Comparison of ENCODE assay signal across 9 cellular contexts in the genomic region with DNA sequence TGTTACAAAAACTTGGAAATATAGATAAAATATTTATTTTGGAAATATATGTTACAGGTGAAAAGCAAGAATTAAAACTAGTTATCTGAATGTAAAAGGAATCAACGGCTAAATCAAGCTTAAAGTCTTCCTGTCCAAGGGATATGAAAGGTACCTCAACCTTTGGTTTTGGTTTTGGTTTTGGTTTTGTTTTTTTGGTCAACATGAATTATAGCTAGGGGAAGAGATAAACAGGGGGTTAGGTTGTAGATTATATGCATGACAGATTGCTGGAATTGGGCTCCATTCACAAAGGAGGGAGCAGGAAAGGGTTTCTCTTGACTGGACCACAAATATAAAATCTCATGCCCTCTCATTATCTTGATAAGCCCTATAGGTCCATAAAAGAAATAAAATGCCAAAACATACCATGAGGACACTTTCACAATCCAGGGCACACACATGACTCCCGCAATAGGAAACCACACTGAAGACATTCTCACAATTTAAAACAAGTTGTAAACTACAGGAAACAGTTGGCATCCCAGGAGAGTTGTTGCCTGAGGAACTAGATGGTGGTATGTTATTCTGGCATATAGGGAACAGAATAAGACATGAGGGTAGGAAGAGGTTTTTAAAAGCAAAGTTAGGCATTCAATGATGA. TPM values are rescaled to one million over a fixed set of nuclear protein-coding genes. Genes with fewer than 3 reads are reported as not detected.
DNase-seq lines count a peak whose midpoint lies in the region; ATAC-seq, FAIRE-seq and TF ChIP-seq lines count a peak whose summit lies in the region.
"Had no signal": no experiment of that assay in that cellular context is flagged by ENCODE, and none has a peak within 500 bp of the region (broad histone marks: within the 10 kb centered on the region; RNA-seq: fewer than 3 reads in every experiment).

No MANE protein-coding gene starts in this region.

- peak; percentile 64 for FAIRE-seq in GM18507 (lab: Jason Lieb, UNC)

- H3K4me3 ChIP-seq in fibroblast of pulmonary artery (replicated peaks; ENCODE audit: low read depth, low read length) = no peak overlapping the region

- TF ChIP-seq CTCF in fibroblast of pulmonary artery (IDR thresholded peaks at IDR 0.05; ENCODE audit: low read length, missing control alignments) = no peak

- intact Hi-C loops in cardiac septum (cut with DNase I) = no loop called here

- ATAC-seq in GM21526 (IDR thresholded peaks at IDR 0.05; ENCODE audit: low FRiP score, unreplicated experiment) = peak; percentile 81
- peak; percentile 53 for ATAC-seq in HG03558 (IDR thresholded peaks at IDR 0.05; ENCODE audit: extremely low read depth, unreplicated experiment)

- DNase-seq in GM18507 (ENCODE audit: extremely low spot score, insufficient read length, low read depth) (no peak), fibroblast of pulmonary artery (ENCODE audit: low read depth) (peak; percentile 39), amygdala (lab: John Stamatoyannopoulos, UW) (no peak), cardiac septum (ENCODE audit: low spot score) (no peak)
- no peak for DNase-seq in NK-92 treated with Interleukin-12 subunit alpha and Interleukin-12 subunit beta, amount 100 ng/mL, for 24 hours (lab: John Stamatoyannopoulos, UW)
- no peak for DNase-seq in activated CD4-positive, CD25-positive, alpha-beta regulatory T cell (lab: John Stamatoyannopoulos, UW)
- DNase-seq: NCI-H446 treated with DMSO at 0.1 percent for 48 hours had no signal

RNA-seq across cellular contexts. Expression of a gene that starts 46.6 kb away (rescaled TPM):
- 3.4 TPM for total RNA-seq in cardiac septum
